11 cellular contexts compared by ENCODE assay signal in the genomic region with DNA sequence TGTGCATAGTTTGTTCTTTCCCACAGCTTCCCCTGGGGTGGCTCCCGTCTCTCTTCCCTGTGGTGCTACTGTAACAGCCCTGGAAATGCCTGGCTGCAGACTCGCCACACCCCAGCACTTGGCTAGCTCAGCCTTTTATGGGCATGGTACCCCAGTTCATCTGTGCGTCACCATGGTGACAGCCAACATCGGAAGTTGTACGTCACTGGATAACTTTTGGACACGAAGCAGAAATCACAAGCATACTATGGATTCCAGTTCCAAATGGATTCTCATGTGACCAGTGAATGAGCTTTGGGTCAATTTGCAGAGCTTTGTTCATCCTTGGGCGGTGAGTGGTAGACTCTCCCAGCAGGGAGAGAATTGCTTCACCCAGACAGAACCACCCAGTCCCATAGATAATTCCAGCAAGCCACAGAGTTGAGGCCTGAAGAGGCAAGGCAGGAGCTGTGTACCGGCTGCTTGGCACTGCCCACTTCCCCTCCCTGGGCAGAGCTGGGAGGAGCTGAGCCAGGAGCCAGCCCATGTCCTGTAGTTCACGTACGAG. TPM values are rescaled to one million over a fixed set of nuclear protein-coding genes. Genes with fewer than 3 reads are reported as not detected.
DNase-seq lines count a peak whose midpoint lies in the region; ATAC-seq and TF ChIP-seq lines count a peak whose summit lies in the region.
"Had no signal": no experiment of that assay in that cellular context is flagged by ENCODE, and none has a peak within 500 bp of the region (broad histone marks: within the 10 kb centered on the region; RNA-seq: fewer than 3 reads in every experiment).

No MANE protein-coding gene starts in this region.

- TF ChIP-seq CTCF in ascending aorta (IDR thresholded peaks at IDR 0.05) (peak in 1 of 3 experiments; percentile 9), nephron (IDR thresholded peaks at IDR 0.05; ENCODE audit: unreplicated experiment in 3 of 3) (no peak), upper lobe of right lung (IDR thresholded peaks at IDR 0.05) (no peak)

- H3K4me3 Mint-ChIP-seq in nephron: peak overlapping the region in 1 of 3 experiments; percentile 43
- H3K4me3 Mint-ChIP-seq: memory B cell had no signal

- H3K4me1 ChIP-seq in ascending aorta (peaks cover 24 to 49% of the 10 kb centered on the region in 2 donors), upper lobe of right lung (peaks cover 25% of the 10 kb centered on the region)

- H3K27ac ChIP-seq in ascending aorta (peak overlapping the region; percentile 81 to 92), upper lobe of right lung (peak overlapping the region; percentile 58)

- H3K27me3 Mint-ChIP-seq in nephron (ENCODE audit: low read depth): peaks cover 3% of the 10 kb centered on the region

- H3K4me3 ChIP-seq in ascending aorta (no peak overlapping the region), upper lobe of right lung (no peak overlapping the region)

- intact Hi-C loops in ascending aorta (cut with DNase I) (loop anchor here (1.0 kb wide), 2 partner anchors 13 to 51 kb away; no protein-coding TSS in a partner anchor), upper lobe of right lung (cut with DNase I) (no loop called here)

- H3K27ac Mint-ChIP-seq in nephron: peak overlapping the region in 2 of 3 experiments; percentile 5 to 85
- H3K27ac Mint-ChIP-seq: memory B cell had no signal

- H3K27me3 ChIP-seq in ascending aorta (no peaks in the 10 kb centered on the region), upper lobe of right lung (no peaks in the 10 kb centered on the region)

- H3K9me3 ChIP-seq in ascending aorta: no peaks in the 10 kb centered on the region
- no peaks in the 10 kb centered on the region for H3K9me3 ChIP-seq in upper lobe of right lung

- peaks cover 52% of the 10 kb centered on the region for H3K4me1 Mint-ChIP-seq in nephron
- H3K4me1 Mint-ChIP-seq: memory B cell had no signal

- H3K36me3 Mint-ChIP-seq in nephron (ENCODE audit: low read depth): peaks cover 44% of the 10 kb centered on the region
- H3K36me3 Mint-ChIP-seq: memory B cell had no signal

- no peaks in the 10 kb centered on the region for H3K9me3 Mint-ChIP-seq in nephron
- H3K9me3 Mint-ChIP-seq: memory B cell had no signal

- peaks cover 12 to 21% of the 10 kb centered on the region in 2 donors for H3K36me3 ChIP-seq in ascending aorta
- peaks cover 15% of the 10 kb centered on the region for H3K36me3 ChIP-seq in upper lobe of right lung

- DNase-seq in ascending aorta (ENCODE audit: low spot score in 2 of 2) (peak; percentile 54 to 97), fibroblast of the conjunctiva (ENCODE audit: low read depth) (peak; percentile 56), upper lobe of right lung (no peak), DMS 273 (lab: John Stamatoyannopoulos, UW; ENCODE audit: unreplicated experiment) (no peak), NCI-H2107 treated with DMSO at 0.1 percent for 48 hours (lab: John Stamatoyannopoulos, UW; ENCODE audit: unreplicated experiment) (no peak), NCI-H2029 (lab: John Stamatoyannopoulos, UW) (no peak), NOMO-1 treated with DMSO at 0.1 percent for 48 hours (lab: John Stamatoyannopoulos, UW; ENCODE audit: unreplicated experiment) (no peak)
- DNase-seq: activated CD8-positive, alpha-beta memory T cell treated with anti-CD3 and anti-CD28 coated beads, Interleukin-2, amount 50 U/mL, for 48 hours; T-helper 1 cell had no signal

- peak; percentile 83 for ATAC-seq in upper lobe of right lung

RNA-seq across cellular contexts. Expression of a gene that starts 54.4 kb away (rescaled TPM):
- total RNA-seq in ascending aorta (1,227 TPM), upper lobe of right lung (273 TPM)

RNA-seq across cellular contexts. Expression of a gene that starts 54.5 kb away (rescaled TPM):
- total RNA-seq in ascending aorta: 756 TPM
- 242 TPM for total RNA-seq in upper lobe of right lung

Comparison
In these comparisons a context has a peak if more than half of its experiments do, and no peak if none do; other contexts are left out.
1. DNase-seq: peak in ascending aorta (2 of 2) and fibroblast of the conjunctiva (single experiment); none in upper lobe of right lung (single experiment), DMS 273 (single experiment), NCI-H2107 treated with DMSO at 0.1 percent for 48 hours (single experiment), NCI-H2029 (single experiment) and NOMO-1 treated with DMSO at 0.1 percent for 48 hours (single experiment).